24 cellular contexts compared by ENCODE assay signal in the genomic region with DNA sequence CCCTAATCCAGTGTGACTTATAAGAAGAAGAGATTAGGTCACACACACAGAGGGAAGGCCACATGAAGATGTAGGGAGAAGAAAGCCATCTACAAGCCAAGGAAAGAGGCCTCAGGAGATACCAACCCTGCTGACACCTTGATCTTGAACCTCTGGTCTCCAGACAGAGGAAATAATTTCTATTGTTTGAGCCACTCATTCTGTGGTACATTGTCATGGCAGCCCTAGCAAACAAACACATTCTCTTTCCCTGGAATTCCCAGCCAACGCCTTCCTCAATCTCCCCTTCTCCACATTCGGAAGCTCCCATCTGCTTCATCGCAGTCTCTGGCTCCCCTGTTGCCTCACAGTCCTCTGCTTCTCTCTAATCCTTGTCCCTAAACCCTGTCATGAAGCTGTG.
"Had no signal": no experiment of that assay in that cellular context is flagged by ENCODE, and none has a peak within 500 bp of the region (broad histone marks: within the 10 kb centered on the region; RNA-seq: fewer than 3 reads in every experiment).

No MANE protein-coding gene starts in this region.

- H3K9me3 Mint-ChIP-seq: endodermal cell; naive thymus-derived CD4-positive, alpha-beta T cell; nephron; stimulated activated effector memory CD8-positive, alpha-beta T cell treated with anti-CD3 and anti-CD28 coated beads, Interleukin-12 subunit alpha, Interleukin-12 subunit beta, amount 100 ng/mL, for 72 hours had no signal

- H3K9me3 ChIP-seq: pancreas, right lobe of liver, stomach, thyroid gland, vagina had no signal

- H3K27me3 ChIP-seq: pancreas, right lobe of liver, stomach, thyroid gland, vagina had no signal

- H3K36me3 ChIP-seq: pancreas, right lobe of liver, thyroid gland had no signal

- H3K4me1 ChIP-seq: pancreas, right lobe of liver, thyroid gland, vagina had no signal

- H3K27ac Mint-ChIP-seq: naive thymus-derived CD4-positive, alpha-beta T cell; nephron; progenitor cell of endocrine pancreas; stimulated activated effector memory CD8-positive, alpha-beta T cell treated with anti-CD3 and anti-CD28 coated beads, Interleukin-12 subunit alpha, Interleukin-12 subunit beta, amount 100 ng/mL, for 72 hours had no signal

- DNase-seq: cerebellar nuclear complex; effector CD8-positive, alpha-beta T cell; endodermal cell; foreskin melanocyte; kidney; mesenchymal stem cell; midbrain; occipital lobe; pancreas; stimulated activated CD4-positive, alpha-beta T cell treated with anti-CD3 and anti-CD28 coated beads, Interleukin-4, amount 100 ng/mL, for 24 hours; stimulated activated naive CD4-positive, alpha-beta T cell treated with Interleukin-2 at 50 U/mL for 16 hours; stomach; thyroid gland; trophoblast cell had no signal

- H3K27ac ChIP-seq: epithelial cell of prostate, pancreas, right lobe of liver, stomach, thyroid gland, vagina had no signal

- H3K4me3 Mint-ChIP-seq: endodermal cell; naive thymus-derived CD4-positive, alpha-beta T cell; nephron; stimulated activated effector memory CD8-positive, alpha-beta T cell treated with anti-CD3 and anti-CD28 coated beads, Interleukin-12 subunit alpha, Interleukin-12 subunit beta, amount 100 ng/mL, for 72 hours had no signal

- H3K4me1 Mint-ChIP-seq: nephron had no signal

- ATAC-seq: esophagus mucosa; left lobe of liver; naive thymus-derived CD4-positive, alpha-beta T cell; pancreas; right lobe of liver; stimulated activated effector memory CD8-positive, alpha-beta T cell treated with anti-CD3 and anti-CD28 coated beads, Interleukin-12 subunit alpha, Interleukin-12 subunit beta, amount 100 ng/mL, for 72 hours had no signal

- H3K4me3 ChIP-seq: lung, pancreas, right lobe of liver, stomach, thyroid gland, vagina had no signal

- H3K36me3 Mint-ChIP-seq: naive thymus-derived CD4-positive, alpha-beta T cell; stimulated activated effector memory CD8-positive, alpha-beta T cell treated with anti-CD3 and anti-CD28 coated beads, Interleukin-12 subunit alpha, Interleukin-12 subunit beta, amount 100 ng/mL, for 72 hours had no signal
